8 cellular contexts compared by ENCODE assay signal in genomic region chr7:30470783-30471182, GRCh38. TPM values are rescaled to one million over a fixed set of nuclear protein-coding genes. Genes with fewer than 3 reads are reported as not detected.
A peak's percentile ranks its signal among the peaks of the same experiment; 100 is the strongest.
DNase-seq lines count a peak whose midpoint lies in the region; ATAC-seq and TF ChIP-seq lines count a peak whose summit lies in the region.

No MANE protein-coding gene starts in this region.

- peaks cover 77% of the 10 kb centered on the region for H3K4me1 Mint-ChIP-seq in chondrocyte (ENCODE audit: low read depth)
- peaks cover 81 to 83% of the 10 kb centered on the region in 2 donors for H3K4me1 Mint-ChIP-seq in natural killer cell

- intact Hi-C loops in natural killer cell (cut with micrococcal nuclease), result no loop called here

- TF ChIP-seq CTCF in BJ (IDR thresholded peaks at IDR 0.05; ENCODE audit: insufficient read depth, low read depth, low read length) (no peak), chondrocyte (IDR thresholded peaks at IDR 0.05) (no peak), natural killer cell (IDR thresholded peaks at IDR 0.05) (no peak)

- POLR2A ChIA-PET in BJ (lab: Charles Lee), result no interaction called here

- H3K36me3 Mint-ChIP-seq in chondrocyte (ENCODE audit: low read depth), result no peaks in the 10 kb centered on the region
- no peaks in the 10 kb centered on the region for H3K36me3 Mint-ChIP-seq in natural killer cell

- H3K27ac Mint-ChIP-seq in chondrocyte (ENCODE audit: unreplicated experiment) (peak overlapping the region; percentile 96), natural killer cell (peak overlapping the region; percentile 12 to 80)

- no peaks in the 10 kb centered on the region for H3K27me3 ChIP-seq in BJ (ENCODE audit: control insufficient read depth, insufficient read depth, low read length)

- no peaks in the 10 kb centered on the region for H3K9me3 Mint-ChIP-seq in chondrocyte (ENCODE audit: low read depth)
- H3K9me3 Mint-ChIP-seq in natural killer cell, result no peaks in the 10 kb centered on the region

- peak in 2 of 3 donors; percentile 5 to 15 for ATAC-seq in natural killer cell

- H3K36me3 ChIP-seq in BJ (ENCODE audit: control insufficient read depth, insufficient read depth, low read length), result no peaks in the 10 kb centered on the region

- CTCF ChIA-PET in BJ (lab: Yijun Ruan, JAX), result no interaction called here

- DNase-seq in BJ (ENCODE audit: low read depth), result peak; percentile 64
- DNase-seq in NCI-H2029 treated with DMSO at 0.1 percent for 48 hours (lab: John Stamatoyannopoulos, UW), result peak; percentile 98
- no peak for DNase-seq in chondrocyte (ENCODE audit: low spot score)
- DNase-seq in natural killer cell, result no peak
- no peak for DNase-seq in NCI-H2227 treated with DMSO at 0.1 percent for 48 hours (lab: John Stamatoyannopoulos, UW)
- no peak for DNase-seq in stimulated activated CD4-positive, alpha-beta T cell treated with anti-CD3 and anti-CD28 coated beads, Interleukin-15, amount 100 ng/mL, for 24 hours
- no peak for DNase-seq in activated CD4-positive, alpha-beta T cell treated with anti-CD3 and anti-CD28 coated beads for 48 hours
- DNase-seq in COR-L47 (lab: John Stamatoyannopoulos, UW), result no peak

- H3K4me3 Mint-ChIP-seq in chondrocyte (ENCODE audit: unreplicated experiment) (no peak overlapping the region), natural killer cell (peak overlapping the region; percentile 19)

- H3K27me3 Mint-ChIP-seq in chondrocyte (ENCODE audit: low read depth), result no peaks in the 10 kb centered on the region
- no peaks in the 10 kb centered on the region for H3K27me3 Mint-ChIP-seq in natural killer cell (ENCODE audit: low read depth in 2 of 2)

- no peak overlapping the region for H3K4me3 ChIP-seq in BJ (ENCODE audit: low read depth, low read length)

RNA-seq across cellular contexts. Expression of gene NOD1, which starts 7.8 kb away (rescaled TPM):
- polyA plus RNA-seq in BJ (2011; rRNA removed), result 3.3 TPM in 2 replicates
- polyA minus RNA-seq in BJ (2011; rRNA and poly(A)+ RNA removed), result 4.2 and 4.6 TPM in 2 replicates
- 6.0 to 8.2 TPM (median 6.6 TPM) in 3 replicates for total RNA-seq in chondrocyte
- 10 to 100 TPM; 28.2 to 32.4 (median 31.2) TPM for total RNA-seq in natural killer cell

RNA-seq across cellular contexts. Expression of gene GGCT, which starts 33.8 kb away (rescaled TPM):
- 16.5 and 18.8 TPM in 2 replicates for polyA plus RNA-seq in BJ (2011; rRNA removed)
- 2.3 and 6.4 TPM in 2 replicates for polyA minus RNA-seq in BJ (2011; rRNA and poly(A)+ RNA removed)
- total RNA-seq in chondrocyte, result 24.4 to 31.5 TPM (median 25.6 TPM) in 3 replicates
- 10 to 100 TPM in 1 of 3 donors, 1 to 10 TPM in 2; 8.7 to 10.8 (median 9.2) TPM for total RNA-seq in natural killer cell

Comparison
In these comparisons a context has a peak if more than half of its experiments do, and no peak if none do; other contexts are left out.
1. DNase-seq: peak in BJ (single experiment) and NCI-H2029 treated with DMSO at 0.1 percent for 48 hours (single experiment); none in chondrocyte (single experiment), natural killer cell (single experiment), NCI-H2227 treated with DMSO at 0.1 percent for 48 hours (single experiment), stimulated activated CD4-positive, alpha-beta T cell treated with anti-CD3 and anti-CD28 coated beads, Interleukin-15, amount 100 ng/mL, for 24 hours (single experiment), activated CD4-positive, alpha-beta T cell treated with anti-CD3 and anti-CD28 coated beads for 48 hours (single experiment) and COR-L47 (single experiment).